Comparison of ENCODE assay signal across 12 cellular contexts in genomic region chr5:4640793-4641192, GRCh38.
DNase-seq lines count a peak whose midpoint lies in the region; ATAC-seq, FAIRE-seq and TF ChIP-seq lines count a peak whose summit lies in the region.
"Had no signal": no experiment of that assay in that cellular context is flagged by ENCODE, and none has a peak within 500 bp of the region (broad histone marks: within the 10 kb centered on the region; RNA-seq: fewer than 3 reads in every experiment).

No MANE protein-coding gene starts in this region.

- H3K4me1 Mint-ChIP-seq in immature natural killer cell = no peaks in the 10 kb centered on the region

- H3K27me3 Mint-ChIP-seq in immature natural killer cell (ENCODE audit: low read depth in 3 of 3) = peaks cover 0 to 2% (median 0%) of the 10 kb centered on the region in 3 donors

- no peaks in the 10 kb centered on the region for H3K36me3 Mint-ChIP-seq in immature natural killer cell
- H3K36me3 Mint-ChIP-seq: CD8-positive, alpha-beta T cell had no signal

- DNase-seq in COLO668 (lab: John Stamatoyannopoulos, UW; ENCODE audit: unreplicated experiment) = peak; percentile 31
- DNase-seq in KBM-7 = peak; percentile 1
- peak; percentile 22 for DNase-seq in SHP77 treated with DMSO at 0.1 percent for 48 hours (lab: John Stamatoyannopoulos, UW)
- DNase-seq in hepatocyte (ENCODE audit: low spot score) = peak; percentile 21
- DNase-seq in GDM1 (lab: John Stamatoyannopoulos, UW) = no peak
- no peak for DNase-seq in immature natural killer cell
- no peak for DNase-seq in GM19239 (ENCODE audit: insufficient read length, low spot score)
- DNase-seq: CD8-positive, alpha-beta T cell; heart right ventricle had no signal

- H3K4me2 ChIP-seq in hepatocyte = no peak overlapping the region

- H3K4me3 ChIP-seq in hepatocyte = no peak overlapping the region
- H3K4me3 ChIP-seq: heart right ventricle, K562, skin epidermis had no signal

- H4K20me1 ChIP-seq in hepatocyte (ENCODE audit: insufficient read depth, poor library complexity, severe bottlenecking) = no peaks in the 10 kb centered on the region

- ATAC-seq in GM21367 (IDR thresholded peaks at IDR 0.05; ENCODE audit: unreplicated experiment) = no peak
- ATAC-seq: CD8-positive, alpha-beta T cell; heart right ventricle; K562 had no signal

- WGBS in hepatocyte (ENCODE audit: low lambda C conversion rate, missing lambda C conversion rate) = 69% methylated on average over 2 of the region's 2 CpGs

- no peaks in the 10 kb centered on the region for H3K36me3 ChIP-seq in hepatocyte (replicated peaks; ENCODE audit: insufficient read depth, low read depth)
- H3K36me3 ChIP-seq: heart right ventricle had no signal

- no peaks in the 10 kb centered on the region for H3K9me2 ChIP-seq in hepatocyte (replicated peaks; ENCODE audit: insufficient read depth)

- in situ Hi-C loops in KBM-7 (cut with MboI; ENCODE audit: low pct_unique_long_range_greater_than_20kb, low sequenced_read_pairs) = no loop called here

- H3K4me1 ChIP-seq in hepatocyte (ENCODE audit: insufficient read depth) = no peaks in the 10 kb centered on the region
- H3K4me1 ChIP-seq: heart right ventricle had no signal

- H3K9me3 Mint-ChIP-seq in immature natural killer cell = peaks cover 2 to 23% (median 6%) of the 10 kb centered on the region in 6 donors

- no peak overlapping the region for H3K27ac Mint-ChIP-seq in immature natural killer cell
- H3K27ac Mint-ChIP-seq: CD8-positive, alpha-beta T cell had no signal

- peak; percentile 44 for TF ChIP-seq CTCF in hepatocyte (IDR thresholded peaks at IDR 0.05; ENCODE audit: poor library complexity)

- no peaks in the 10 kb centered on the region for H3K27me3 ChIP-seq in hepatocyte

- no peaks in the 10 kb centered on the region for H3K79me2 ChIP-seq in hepatocyte

- H3K9me3 ChIP-seq in hepatocyte (ENCODE audit: low read depth) = no peaks in the 10 kb centered on the region

- FAIRE-seq in GM19239 (lab: Jason Lieb, UNC) = no peak
- FAIRE-seq: K562 had no signal

- H3K4me3 Mint-ChIP-seq in immature natural killer cell = no peak overlapping the region
- H3K4me3 Mint-ChIP-seq: CD8-positive, alpha-beta T cell had no signal

- H3K27ac ChIP-seq in hepatocyte = no peak overlapping the region
- H3K27ac ChIP-seq: heart right ventricle, skin epidermis had no signal

- H2AFZ ChIP-seq in hepatocyte = no peak overlapping the region

Comparison
In these comparisons a context has a peak if more than half of its experiments do, and no peak if none do; other contexts are left out.
1. DNase-seq: peak in COLO668 (single experiment), KBM-7 (single experiment), SHP77 treated with DMSO at 0.1 percent for 48 hours (single experiment) and hepatocyte (single experiment); none in GDM1 (single experiment), immature natural killer cell (0 of 3) and GM19239 (single experiment).